In the genomic region with DNA sequence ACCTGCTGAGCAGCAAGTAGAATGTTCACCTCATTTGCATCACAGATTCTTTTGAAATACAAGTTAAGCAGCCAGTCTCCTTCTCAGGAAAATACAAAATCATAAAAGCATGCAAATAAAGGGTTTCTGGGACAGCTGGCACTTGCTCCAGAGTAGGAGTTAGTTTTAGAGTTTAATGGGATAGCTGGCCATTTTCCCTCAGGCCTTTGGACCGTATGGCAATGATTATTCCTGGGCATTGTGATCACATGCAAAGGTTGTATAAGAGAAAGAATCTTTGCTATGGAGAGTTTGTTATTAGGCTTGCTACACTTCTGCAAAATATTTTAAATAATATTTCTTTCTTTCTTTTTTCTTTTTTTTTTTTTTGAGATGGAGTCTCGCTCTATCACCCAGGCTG, we compare ENCODE assay signal across 33 cellular contexts.
"Had no signal": no experiment of that assay in that cellular context is flagged by ENCODE, and none has a peak within 500 bp of the region (broad histone marks: within the 10 kb centered on the region; RNA-seq: fewer than 3 reads in every experiment).

No MANE protein-coding gene starts in this region.

- H3K27me3 ChIP-seq: breast epithelium, esophagus muscularis mucosa, heart left ventricle, neutrophil, pancreas, uterus had no signal

- H3K4me2 ChIP-seq: smooth muscle cell had no signal

- H3K27ac ChIP-seq: breast epithelium, esophagus muscularis mucosa, heart left ventricle, neutrophil, pancreas, psoas muscle, uterus, VCaP had no signal

- H3K9me3 ChIP-seq: neutrophil, pancreas, uterus had no signal

- H3K4me1 ChIP-seq: breast epithelium, uterus had no signal

- H3K4me3 ChIP-seq: breast epithelium, esophagus muscularis mucosa, heart left ventricle, pancreas, psoas muscle, smooth muscle cell, uterus had no signal

- H3K36me3 ChIP-seq: breast epithelium, esophagus muscularis mucosa, heart left ventricle, neutrophil, pancreas, uterus had no signal

- H3K27ac Mint-ChIP-seq: activated CD4-positive, alpha-beta memory T cell treated with anti-CD3 and anti-CD28 coated beads for 36 hours; activated CD4-positive, alpha-beta T cell treated with anti-CD3 and anti-CD28 coated beads, Interleukin-2, amount 10 ng/mL, durations not matched to agents 24 days and 14 days; activated naive CD4-positive, alpha-beta T cell treated with anti-CD3 and anti-CD28 coated beads, Interleukin-2, amount 50 U/mL, for 24 hours; activated naive CD8-positive, alpha-beta T cell treated with anti-CD3 and anti-CD28 coated beads, Interleukin-2, amount 50 U/mL, for 24 hours; activated T-cell treated with anti-CD3 and anti-CD28 coated beads, Interleukin-2, amount 50 U/mL, for 24 hours; activated T-helper 17 cell treated with anti-CD3 and anti-CD28 coated beads, Interleukin-2, amount 50 U/mL, for 72 hours; immature natural killer cell; mesothelial cell of epicardium; nephron progenitor cell; stimulated activated memory B cell treated with anti-CD40 and anti-IgM and Interleukin-4, amounts not matched to agents 10 μg/mL and 1 μg/mL and 100 μg/mL, for 72 hours; stimulated activated naive CD8-positive, alpha-beta T cell treated with anti-CD3 and anti-CD28 coated beads, Interleukin-15, amount 100 ng/mL, for 72 hours; type B pancreatic cell had no signal

- H3K4me1 Mint-ChIP-seq: activated CD4-positive, alpha-beta T cell treated with anti-CD3 and anti-CD28 coated beads, Interleukin-2, amount 10 ng/mL, durations not matched to agents 24 days and 14 days; activated naive CD4-positive, alpha-beta T cell treated with anti-CD3 and anti-CD28 coated beads, Interleukin-2, amount 50 U/mL, for 24 hours; activated naive CD8-positive, alpha-beta T cell treated with anti-CD3 and anti-CD28 coated beads, Interleukin-2, amount 50 U/mL, for 24 hours; activated T-helper 17 cell treated with anti-CD3 and anti-CD28 coated beads, Interleukin-2, amount 50 U/mL, for 72 hours; immature natural killer cell; mesothelial cell of epicardium; stimulated activated naive CD8-positive, alpha-beta T cell treated with anti-CD3 and anti-CD28 coated beads, Interleukin-15, amount 100 ng/mL, for 72 hours had no signal

- H3K4me3 Mint-ChIP-seq: activated CD4-positive, alpha-beta memory T cell treated with anti-CD3 and anti-CD28 coated beads for 36 hours; activated CD4-positive, alpha-beta T cell treated with anti-CD3 and anti-CD28 coated beads, Interleukin-2, amount 10 ng/mL, durations not matched to agents 24 days and 14 days; activated naive CD4-positive, alpha-beta T cell treated with anti-CD3 and anti-CD28 coated beads, Interleukin-2, amount 50 U/mL, for 24 hours; activated naive CD8-positive, alpha-beta T cell treated with anti-CD3 and anti-CD28 coated beads, Interleukin-2, amount 50 U/mL, for 24 hours; activated T-cell treated with anti-CD3 and anti-CD28 coated beads, Interleukin-2, amount 50 U/mL, for 24 hours; activated T-helper 17 cell treated with anti-CD3 and anti-CD28 coated beads, Interleukin-2, amount 50 U/mL, for 72 hours; immature natural killer cell; mesothelial cell of epicardium; nephron progenitor cell; stimulated activated memory B cell treated with anti-CD40 and anti-IgM and Interleukin-4, amounts not matched to agents 10 μg/mL and 1 μg/mL and 100 μg/mL, for 72 hours; stimulated activated naive CD8-positive, alpha-beta T cell treated with anti-CD3 and anti-CD28 coated beads, Interleukin-15, amount 100 ng/mL, for 72 hours; type B pancreatic cell had no signal

- H3K27me3 Mint-ChIP-seq: activated CD4-positive, alpha-beta memory T cell treated with anti-CD3 and anti-CD28 coated beads for 36 hours; activated CD4-positive, alpha-beta T cell treated with anti-CD3 and anti-CD28 coated beads, Interleukin-2, amount 10 ng/mL, durations not matched to agents 24 days and 14 days; activated naive CD4-positive, alpha-beta T cell treated with anti-CD3 and anti-CD28 coated beads, Interleukin-2, amount 50 U/mL, for 24 hours; activated naive CD8-positive, alpha-beta T cell treated with anti-CD3 and anti-CD28 coated beads, Interleukin-2, amount 50 U/mL, for 24 hours; activated T-cell treated with anti-CD3 and anti-CD28 coated beads, Interleukin-2, amount 50 U/mL, for 24 hours; activated T-helper 17 cell treated with anti-CD3 and anti-CD28 coated beads, Interleukin-2, amount 50 U/mL, for 72 hours; naive B cell; stimulated activated memory B cell treated with anti-CD40 and anti-IgM and Interleukin-4, amounts not matched to agents 10 μg/mL and 1 μg/mL and 100 μg/mL, for 72 hours; stimulated activated naive CD8-positive, alpha-beta T cell treated with anti-CD3 and anti-CD28 coated beads, Interleukin-15, amount 100 ng/mL, for 72 hours; type B pancreatic cell had no signal

- H3K36me3 Mint-ChIP-seq: activated CD4-positive, alpha-beta memory T cell treated with anti-CD3 and anti-CD28 coated beads for 36 hours; activated naive CD4-positive, alpha-beta T cell treated with anti-CD3 and anti-CD28 coated beads, Interleukin-2, amount 50 U/mL, for 24 hours had no signal

- DNase-seq: activated CD4-positive, alpha-beta memory T cell treated with anti-CD3 and anti-CD28 coated beads for 36 hours; activated CD4-positive, alpha-beta T cell treated with anti-CD3 and anti-CD28 coated beads, Interleukin-2, amount 10 ng/mL, durations not matched to agents 24 days and 14 days; activated CD8-positive, alpha-beta memory T cell treated with anti-CD3 and anti-CD28 coated beads, Interleukin-2, amount 50 U/mL, for 4 hours; activated naive CD8-positive, alpha-beta T cell treated with anti-CD3 and anti-CD28 coated beads, Interleukin-2, amount 50 U/mL, for 24 hours; activated T-cell treated with anti-CD3 and anti-CD28 coated beads, Interleukin-2, amount 50 U/mL, for 24 hours; central memory CD4-positive, alpha-beta T cell; dermis blood vessel endothelial cell; effector CD4-positive, alpha-beta T cell; heart left ventricle; hypothalamus; immature natural killer cell; kidney; left colon; naive B cell; nephron progenitor cell; pancreas; psoas muscle; stimulated activated CD4-positive, alpha-beta T cell treated with anti-CD3 and anti-CD28 coated beads, Interleukin-1b, Interleukin-23, amount 100 ng/mL, for 48 hours; stimulated activated CD4-positive, alpha-beta T cell treated with anti-CD3 and anti-CD28 coated beads, Interleukin-4, amount 100 ng/mL, for 4 hours; stimulated activated CD8-positive, alpha-beta memory T cell treated with anti-CD3 and anti-CD28 coated beads, Interleukin-4, amount 100 ng/mL, for 48 hours; stimulated activated naive CD8-positive, alpha-beta T cell treated with anti-CD3 and anti-CD28 coated beads, Interleukin-15, amount 100 ng/mL, for 72 hours; substantia nigra; uterus had no signal

- H3K9me3 Mint-ChIP-seq: activated CD4-positive, alpha-beta T cell treated with anti-CD3 and anti-CD28 coated beads, Interleukin-2, amount 10 ng/mL, durations not matched to agents 24 days and 14 days had no signal
